23 cellular contexts compared by ENCODE assay signal in genomic region chr5:64333891-64334290, GRCh38.
A peak's percentile ranks its signal among the peaks of the same experiment; 100 is the strongest.
DNase-seq lines count a peak whose midpoint lies in the region; ATAC-seq and TF ChIP-seq lines count a peak whose summit lies in the region.
"Had no signal": no experiment of that assay in that cellular context is flagged by ENCODE, and none has a peak within 500 bp of the region (broad histone marks: within the 10 kb centered on the region; RNA-seq: fewer than 3 reads in every experiment).

No MANE protein-coding gene starts in this region.

- POLR2A ChIA-PET in naive thymus-derived CD8-positive, alpha-beta T cell (lab: Charles Lee): no interaction called here

- H3K9me3 Mint-ChIP-seq in brain (peaks cover 0 to 3% (median 0%) of the 10 kb centered on the region in 5 experiments), nephron (no peaks in the 10 kb centered on the region)
- peaks cover 0 to 10% (median 3%) of the 10 kb centered on the region in 9 donors for H3K9me3 Mint-ChIP-seq in naive thymus-derived CD8-positive, alpha-beta T cell

- H3K27ac Mint-ChIP-seq in brain: peak overlapping the region in 3 of 5 experiments; percentile 36 to 59 (median 44)
- peak overlapping the region; percentile 90 to 96 (median 94) for H3K27ac Mint-ChIP-seq in nephron
- H3K27ac Mint-ChIP-seq in naive thymus-derived CD8-positive, alpha-beta T cell: no peak overlapping the region
- H3K27ac Mint-ChIP-seq: B cell; CD8-positive, alpha-beta T cell had no signal

- DNase-seq in glomerular visceral epithelial cell (ENCODE audit: extremely low spot score): peak; percentile 2
- DNase-seq in retina: peak; percentile 13
- DNase-seq in epidermal melanocyte (ENCODE audit: insufficient read length, low spot score): no peak
- no peak for DNase-seq in Ammon's horn (ENCODE audit: low spot score)
- DNase-seq in naive thymus-derived CD8-positive, alpha-beta T cell: no peak
- DNase-seq: Caco-2; CD8-positive, alpha-beta T cell; GDM1; KBM-7; MG63; NCI-H1105 treated with DMSO at 0.1 percent for 48 hours; NCI-H146; NCI-H2081; NCI-H2171 treated with DMSO at 0.1 percent for 48 hours; NCI-H345; NCI-H510A treated with DMSO at 0.1 percent for 48 hours; PC-9; SJCRH30 had no signal

- H3K36me3 Mint-ChIP-seq in brain (peaks cover 39% of the 10 kb centered on the region), nephron (ENCODE audit: low read depth) (peaks cover 3% of the 10 kb centered on the region)
- H3K36me3 Mint-ChIP-seq in naive thymus-derived CD8-positive, alpha-beta T cell: no peaks in the 10 kb centered on the region
- H3K36me3 Mint-ChIP-seq: CD8-positive, alpha-beta T cell had no signal

- H3K4me3 Mint-ChIP-seq in brain (no peak overlapping the region), nephron (no peak overlapping the region)
- no peak overlapping the region for H3K4me3 Mint-ChIP-seq in naive thymus-derived CD8-positive, alpha-beta T cell
- H3K4me3 Mint-ChIP-seq: B cell; CD8-positive, alpha-beta T cell had no signal

- TF ChIP-seq CTCF in brain (conservative IDR thresholded peaks at IDR 0.05) (no peak), nephron (IDR thresholded peaks at IDR 0.05; ENCODE audit: unreplicated experiment in 3 of 3) (no peak)

- ATAC-seq in naive thymus-derived CD8-positive, alpha-beta T cell: no peak
- ATAC-seq: CD8-positive, alpha-beta T cell; Right ventricle myocardium inferior; SK-N-SH treated with all-trans-retinoic acid at 6 μM for 48 hours had no signal

- peaks cover 11% of the 10 kb centered on the region for H3K4me1 Mint-ChIP-seq in brain
- peaks cover 14% of the 10 kb centered on the region for H3K4me1 Mint-ChIP-seq in nephron
- H3K4me1 Mint-ChIP-seq in naive thymus-derived CD8-positive, alpha-beta T cell: no peaks in the 10 kb centered on the region
- H3K4me1 Mint-ChIP-seq: B cell had no signal

- peaks cover 5% of the 10 kb centered on the region for H3K27me3 Mint-ChIP-seq in brain
- H3K27me3 Mint-ChIP-seq in nephron (ENCODE audit: low read depth): no peaks in the 10 kb centered on the region
- no peaks in the 10 kb centered on the region for H3K27me3 Mint-ChIP-seq in naive thymus-derived CD8-positive, alpha-beta T cell
- H3K27me3 Mint-ChIP-seq: B cell had no signal

Comparison
In these comparisons a context has a peak if more than half of its experiments do, and no peak if none do; other contexts are left out.
1. H3K27ac Mint-ChIP-seq: peak in brain (3 of 5) and nephron (3 of 3); none in naive thymus-derived CD8-positive, alpha-beta T cell (0 of 10).
2. DNase-seq: peak in glomerular visceral epithelial cell (single experiment) and retina (single experiment); none in epidermal melanocyte (single experiment), Ammon's horn (single experiment) and naive thymus-derived CD8-positive, alpha-beta T cell (0 of 10).